11 cellular contexts compared by ENCODE assay signal in genomic region chr14:68459480-68460136, GRCh38.
DNase-seq lines count a peak whose midpoint lies in the region; ATAC-seq, FAIRE-seq and TF ChIP-seq lines count a peak whose summit lies in the region.
"Had no signal": no experiment of that assay in that cellular context is flagged by ENCODE, and none has a peak within 500 bp of the region (broad histone marks: within the 10 kb centered on the region; RNA-seq: fewer than 3 reads in every experiment).

No MANE protein-coding gene starts in this region.

- RAD21 ChIA-PET in HCT116 (lab: Charles Lee; ENCODE audit: low non-redundant PET in 1 of 2, low total read pairs in 2 of 2, uncharacterized antibody in 2 of 2, unreplicated experiment in 2 of 2): interaction anchor here in 1 of 2 experiments (1.2 to 1.6 kb wide), 2 partner anchors 124 to 211 kb away, joined by 3 read pairs; no protein-coding TSS in a partner anchor

- H3K9ac ChIP-seq in HCT116 (ENCODE audit: low read length) (0 out of 2 replicates have a peak overlapping the region, but pooled peaks have one; percentile 4), subcutaneous abdominal adipose tissue (ENCODE audit: low read length in 5 of 5) (peak overlapping the region in 2 of 5 donors; percentile 20 to 26)

- FAIRE-seq in GM12892 (lab: Jason Lieb, UNC): no peak

- POLR2A ChIA-PET in HCT116 (lab: Charles Lee): interaction anchor here (1.0 to 1.7 kb wide), 5 partner anchors 9 to 15 kb away, joined by 3 to 6 read pairs (median 4); no protein-coding TSS in a partner anchor

- intact Hi-C loops in HCT116 (cut with micrococcal nuclease): loop anchor here (5.0 to 10.0 kb wide), 3 partner anchors 207 to 515 kb away; no protein-coding TSS in a partner anchor

- H4K20me1 ChIP-seq in HCT116 (ENCODE audit: insufficient read depth): no peaks in the 10 kb centered on the region

- H3K4me2 ChIP-seq in HCT116 (ENCODE audit: low read length): 0 out of 2 replicates have a peak overlapping the region, but pooled peaks have one; percentile 40

- no peaks in the 10 kb centered on the region for H3K9me3 ChIP-seq in HCT116 (ENCODE audit: control insufficient read depth in 1 of 2, insufficient read depth in 1 of 2, low read depth in 1 of 2, low read length in 2 of 2)
- peaks cover 0 to 5% (median 4%) of the 10 kb centered on the region in 5 donors for H3K9me3 ChIP-seq in subcutaneous abdominal adipose tissue (ENCODE audit: control insufficient read depth in 5 of 5, low read length in 5 of 5)

- no peak overlapping the region for H2AFZ ChIP-seq in HCT116 (ENCODE audit: low read depth, low read length, poor library complexity, severe bottlenecking)

- no peak for ATAC-seq in HCT116
- ATAC-seq: activated CD4-positive, CD25-positive, alpha-beta regulatory T cell treated with anti-CD3 and anti-CD28 coated beads, Interleukin-2, amount 50 U/mL, for 24 hours; activated naive CD4-positive, alpha-beta T cell treated with anti-CD3 and anti-CD28 coated beads, Interleukin-2, amount 50 U/mL, for 72 hours; naive thymus-derived CD4-positive, alpha-beta T cell had no signal

- CTCF ChIA-PET in HCT116 (lab: Charles Lee): interaction anchor here (1.0 kb wide), 1 partner anchor 516 kb away, joined by 4 read pairs; no protein-coding TSS in a partner anchor

- TF ChIP-seq POLR2A in HCT116 (IDR thresholded peaks at IDR 0.05; ENCODE audit: borderline replicate concordance, extremely low read depth, insufficient read depth, insufficient read length) (no peak), GM12892 (IDR thresholded peaks at IDR 0.05; ENCODE audit: low read depth, low read length) (no peak)

- no peaks in the 10 kb centered on the region for H3K27me3 ChIP-seq in HCT116 (ENCODE audit: insufficient read depth, low read length)
- H3K27me3 ChIP-seq in subcutaneous abdominal adipose tissue (ENCODE audit: control insufficient read depth in 5 of 5, insufficient read depth in 4 of 5, low read length in 5 of 5): no peaks in the 10 kb centered on the region

- DNase-seq in HCT116 (ENCODE audit: low read depth, low spot score) (no peak), caudate nucleus (lab: John Stamatoyannopoulos, UW) (no peak), medulla oblongata (ENCODE audit: extremely low spot score) (peak; percentile 63), anterior cingulate cortex (lab: John Stamatoyannopoulos, UW) (no peak), GM12892 (ENCODE audit: insufficient read length) (no peak), epidermal melanocyte (ENCODE audit: insufficient read length, low spot score) (no peak)
- no peak for DNase-seq in stimulated activated CD8-positive, alpha-beta memory T cell treated with anti-CD3 and anti-CD28 coated beads, Interleukin-4, amount 100 ng/mL, for 48 hours
- DNase-seq: naive thymus-derived CD4-positive, alpha-beta T cell had no signal

- H3K27ac ChIP-seq in HCT116 (ENCODE audit: low read depth, low read length) (peak overlapping the region; percentile 85), caudate nucleus (ENCODE audit: low read depth, low read length) (peak overlapping the region; percentile 50), subcutaneous abdominal adipose tissue (ENCODE audit: low read depth, low read length) (peak overlapping the region; percentile 88)

- peaks cover 49 to 68% of the 10 kb centered on the region in 2 experiments for H3K4me1 ChIP-seq in HCT116 (ENCODE audit: control insufficient read depth in 1 of 2, insufficient read depth in 2 of 2, low read length in 2 of 2)
- H3K4me1 ChIP-seq in subcutaneous abdominal adipose tissue (ENCODE audit: control insufficient read depth in 5 of 5, insufficient read depth in 5 of 5, low read length in 5 of 5): peaks cover 9 to 25% (median 22%) of the 10 kb centered on the region in 5 donors

- H3K9me2 ChIP-seq in HCT116 (ENCODE audit: insufficient read depth): no peaks in the 10 kb centered on the region

- H3K79me2 ChIP-seq in HCT116 (ENCODE audit: insufficient read depth, low read length): no peaks in the 10 kb centered on the region

- TSS peak; percentile 71 for BruUV-seq in HCT116 (replicated peaks; lab: Mats Ljungman, UMichigan)

- H3K36me3 ChIP-seq in HCT116 (ENCODE audit: control insufficient read depth in 1 of 2, insufficient read depth in 2 of 2, low read length in 2 of 2) (no peaks in the 10 kb centered on the region), subcutaneous abdominal adipose tissue (ENCODE audit: control insufficient read depth in 5 of 5, insufficient read depth in 5 of 5, low read length in 5 of 5) (no peaks in the 10 kb centered on the region)

- no peak overlapping the region for H3K4me3 ChIP-seq in HCT116 (replicated peaks in 1 of 2; ENCODE audit: low read depth in 1 of 2, low read length in 2 of 2)
- H3K4me3 ChIP-seq in subcutaneous abdominal adipose tissue (ENCODE audit: low read depth in 1 of 5, low read length in 5 of 5): peak overlapping the region in 1 of 5 donors; percentile 11

- TF ChIP-seq CTCF in HCT116 (IDR thresholded peaks at IDR 0.05 in 2 of 3, conservative IDR thresholded peaks at IDR 0.05 in 1 of 3; ENCODE audit: borderline replicate concordance in 1 of 3, insufficient read depth in 1 of 3, low read depth in 2 of 3, low read length in 2 of 3): no peak

- no peak for TF ChIP-seq RAD21 in HCT116 (IDR thresholded peaks at IDR 0.05; ENCODE audit: low read depth)

TF ChIP-seq in HCT116, 20 proteins besides CTCF, POLR2A, EP300 and RAD21:
- TF ChIP-seq MAX (IDR thresholded peaks at IDR 0.05) (no peak), SRF (IDR thresholded peaks at IDR 0.05; ENCODE audit: low read depth) (no peak), ZNF274 (IDR thresholded peaks at IDR 0.05; ENCODE audit: low read depth, low read length) (no peak), ELF1 (IDR thresholded peaks at IDR 0.05; ENCODE audit: borderline replicate concordance, low read depth) (no peak), CBX3 (IDR thresholded peaks at IDR 0.05; ENCODE audit: low read depth) (0 out of 2 replicates have a peak, but pooled peaks have one; percentile 6), FOSL1 (IDR thresholded peaks at IDR 0.05; ENCODE audit: low read depth) (no peak), YY1 (IDR thresholded peaks at IDR 0.05; ENCODE audit: extremely low read depth, insufficient replicate concordance, low read depth, low read length) (no peak), REST (IDR thresholded peaks at IDR 0.05; ENCODE audit: low read depth) (no peak), EZH2 (IDR thresholded peaks at IDR 0.05) (no peak)
TF ChIP-seq in HCT116: peak in this region for 1.
